Comparison of ENCODE assay signal across 14 cellular contexts in genomic region chr10:6665847-6666246, GRCh38.
DNase-seq lines count a peak whose midpoint lies in the region; ATAC-seq and TF ChIP-seq lines count a peak whose summit lies in the region.
"Had no signal": no experiment of that assay in that cellular context is flagged by ENCODE, and none has a peak within 500 bp of the region (broad histone marks: within the 10 kb centered on the region; RNA-seq: fewer than 3 reads in every experiment).

No MANE protein-coding gene starts in this region.

- CTCF ChIA-PET in mammary epithelial cell (lab: Charles Lee; ENCODE audit: low non-redundant PET), result no interaction called here

- no peak overlapping the region for H3K4me3 ChIP-seq in right cardiac atrium (ENCODE audit: low read length)
- no peak overlapping the region for H3K4me3 ChIP-seq in mammary epithelial cell (replicated peaks in 1 of 3; ENCODE audit: insufficient read depth in 1 of 3, low read depth in 2 of 3, low read length in 3 of 3)

- dilution Hi-C loops in mammary epithelial cell (cut with HindIII; ENCODE audit: low sequenced_read_pairs), result no loop called here

- H3K9me3 Mint-ChIP-seq in activated naive CD8-positive, alpha-beta T cell treated with anti-CD3 and anti-CD28 coated beads, Interleukin-2, amount 50 U/mL, for 24 hours, result no peaks in the 10 kb centered on the region
- H3K9me3 Mint-ChIP-seq: nephron progenitor cell had no signal

- no TSS peak for BruUV-seq in mammary epithelial cell (replicated peaks; lab: Mats Ljungman, UMichigan)

- H3K27me3 Mint-ChIP-seq in activated naive CD8-positive, alpha-beta T cell treated with anti-CD3 and anti-CD28 coated beads, Interleukin-2, amount 50 U/mL, for 24 hours, result no peaks in the 10 kb centered on the region

- H4K20me1 ChIP-seq in mammary epithelial cell (ENCODE audit: insufficient read depth, low read length), result no peaks in the 10 kb centered on the region

- H3K4me3 Mint-ChIP-seq in activated naive CD8-positive, alpha-beta T cell treated with anti-CD3 and anti-CD28 coated beads, Interleukin-2, amount 50 U/mL, for 24 hours, result peak overlapping the region; percentile 43
- H3K4me3 Mint-ChIP-seq: nephron progenitor cell had no signal

- peak; percentile 7 for DNase-seq in activated CD4-positive, CD25-positive, alpha-beta regulatory T cell treated with anti-CD3 and anti-CD28 coated beads, Interleukin-2, amount 50 U/mL, for 16 hours (ENCODE audit: low read depth, low spot score)
- no peak for DNase-seq in activated CD4-positive, CD25-positive, alpha-beta regulatory T cell (lab: John Stamatoyannopoulos, UW)
- peak; percentile 68 for DNase-seq in activated CD4-positive, alpha-beta T cell treated with anti-CD3 and anti-CD28 coated beads for 48 hours
- DNase-seq in activated naive CD8-positive, alpha-beta T cell treated with anti-CD3 and anti-CD28 coated beads, Interleukin-2, amount 50 U/mL, for 24 hours, result peak; percentile 31
- peak; percentile 19 for DNase-seq in stimulated activated CD8-positive, alpha-beta memory T cell treated with anti-CD3 and anti-CD28 coated beads, Interleukin-4, amount 100 ng/mL, for 24 hours (ENCODE audit: low read depth)
- no peak for DNase-seq in right cardiac atrium
- DNase-seq in mammary epithelial cell, result no peak
- DNase-seq: 8988T; cortex of kidney; DMS53; nephron progenitor cell; NK-92 treated with Interleukin-12 subunit alpha and Interleukin-12 subunit beta, amount 100 ng/mL, for 24 hours; substantia nigra had no signal

- H3K4me1 Mint-ChIP-seq in activated naive CD8-positive, alpha-beta T cell treated with anti-CD3 and anti-CD28 coated beads, Interleukin-2, amount 50 U/mL, for 24 hours, result peaks cover 24% of the 10 kb centered on the region
- H3K4me1 Mint-ChIP-seq: nephron progenitor cell had no signal

- in situ Hi-C loops in mammary epithelial cell (cut with MboI; ENCODE audit: low sequenced_read_pairs in 2 of 2), result loop anchor here (10.0 kb wide), 3 partner anchors 241 to 749 kb away; partner anchors contain the start of gene SFMBT2 (in 1 of the 2)

- intact Hi-C loops in right cardiac atrium (cut with DNase I), result loop anchor here in 2 of 4 donors (10.0 kb wide), 2 partner anchors 561 to 749 kb away; partner anchors contain the start of gene SFMBT2 (in 1 of the 2)
- intact Hi-C loops in mammary epithelial cell (cut with micrococcal nuclease), result loop anchor here (10.0 kb wide), 1 partner anchor 859 kb away; no protein-coding TSS in a partner anchor

- no peak overlapping the region for H2AFZ ChIP-seq in mammary epithelial cell (ENCODE audit: low read depth, low read length)

- H3K36me3 ChIP-seq in mammary epithelial cell (ENCODE audit: insufficient read depth, low read length), result no peaks in the 10 kb centered on the region

- no peaks in the 10 kb centered on the region for H3K79me2 ChIP-seq in mammary epithelial cell (ENCODE audit: insufficient read depth, low read length)

- H3K27me3 ChIP-seq in right cardiac atrium (ENCODE audit: control insufficient read depth, insufficient read depth), result no peaks in the 10 kb centered on the region
- H3K27me3 ChIP-seq in mammary epithelial cell (ENCODE audit: insufficient read depth, low read length), result peaks cover 2% of the 10 kb centered on the region

- H3K9me3 ChIP-seq in right cardiac atrium (ENCODE audit: control insufficient read depth, low read length) (no peaks in the 10 kb centered on the region), mammary epithelial cell (replicated peaks; ENCODE audit: insufficient read depth, low read length) (no peaks in the 10 kb centered on the region)

- no peak for TF ChIP-seq CTCF in mammary epithelial cell (conservative IDR thresholded peaks at IDR 0.05 in 1 of 2, IDR thresholded peaks at IDR 0.05 in 1 of 2; ENCODE audit: extremely low read depth in 1 of 2, insufficient read depth in 1 of 2, low read depth in 1 of 2, low read length in 2 of 2)

- H3K27ac ChIP-seq in right cardiac atrium (ENCODE audit: low read length) (no peak overlapping the region), mammary epithelial cell (ENCODE audit: insufficient read depth, low read depth, low read length) (no peak overlapping the region)

- no peak overlapping the region for H3K9ac ChIP-seq in mammary epithelial cell (ENCODE audit: insufficient read depth, low read length)

- peak overlapping the region; percentile 62 for H3K27ac Mint-ChIP-seq in activated naive CD8-positive, alpha-beta T cell treated with anti-CD3 and anti-CD28 coated beads, Interleukin-2, amount 50 U/mL, for 24 hours
- H3K27ac Mint-ChIP-seq: nephron progenitor cell had no signal

- H3K36me3 Mint-ChIP-seq in activated naive CD8-positive, alpha-beta T cell treated with anti-CD3 and anti-CD28 coated beads, Interleukin-2, amount 50 U/mL, for 24 hours (ENCODE audit: low read depth), result no peaks in the 10 kb centered on the region

- no peak overlapping the region for H3K4me2 ChIP-seq in mammary epithelial cell (ENCODE audit: insufficient read depth, low read depth, low read length)

- H3K4me1 ChIP-seq in right cardiac atrium (ENCODE audit: control insufficient read depth, insufficient read depth, low read length) (no peaks in the 10 kb centered on the region), mammary epithelial cell (ENCODE audit: insufficient read depth, low read length) (peaks cover 4% of the 10 kb centered on the region)

- WGBS in right cardiac atrium, result 50% methylated on average over 6 of the region's 6 CpGs
- WGBS in mammary epithelial cell (ENCODE audit: low coverage, missing lambda C conversion rate), result 54% methylated on average over 4 of the region's 6 CpGs

- ATAC-seq in activated naive CD8-positive, alpha-beta T cell treated with anti-CD3 and anti-CD28 coated beads, Interleukin-2, amount 50 U/mL, for 24 hours, result peak; percentile 99
- ATAC-seq in right cardiac atrium, result no peak
- ATAC-seq in HG02870 (IDR thresholded peaks at IDR 0.05; ENCODE audit: unreplicated experiment), result no peak

Comparison
In these comparisons a context has a peak if more than half of its experiments do, and no peak if none do; other contexts are left out.
1. DNase-seq: peak in activated CD4-positive, CD25-positive, alpha-beta regulatory T cell treated with anti-CD3 and anti-CD28 coated beads, Interleukin-2, amount 50 U/mL, for 16 hours (single experiment), activated CD4-positive, alpha-beta T cell treated with anti-CD3 and anti-CD28 coated beads for 48 hours (single experiment), activated naive CD8-positive, alpha-beta T cell treated with anti-CD3 and anti-CD28 coated beads, Interleukin-2, amount 50 U/mL, for 24 hours (single experiment) and stimulated activated CD8-positive, alpha-beta memory T cell treated with anti-CD3 and anti-CD28 coated beads, Interleukin-4, amount 100 ng/mL, for 24 hours (single experiment); none in activated CD4-positive, CD25-positive, alpha-beta regulatory T cell (0 of 4), right cardiac atrium (0 of 3) and mammary epithelial cell (single experiment).